1 cellular context compared by ENCODE assay signal in genomic region chr14:75978249-75978731, GRCh38.
TF ChIP-seq lines count a peak whose summit lies in the region.

No MANE protein-coding gene starts in this region.

TF ChIP-seq in SK-N-SH treated with all-trans-retinoic acid at 6 μM for 48 hours, 23 proteins besides CTCF, POLR2A, EP300 and RAD21 (continued from another document):
- no peak for TF ChIP-seq POU6F1 (CRISPR knock-in tag; IDR thresholded peaks at IDR 0.05; ENCODE audit: borderline replicate concordance, low read depth)
- no peak for TF ChIP-seq OSR1 (CRISPR knock-in tag; IDR thresholded peaks at IDR 0.05)
- TF ChIP-seq ARNTL (CRISPR knock-in tag; IDR thresholded peaks at IDR 0.05; ENCODE audit: borderline replicate concordance, low read depth), result no peak
- TF ChIP-seq SNAI2 (CRISPR knock-in tag; IDR thresholded peaks at IDR 0.05), result no peak
- no peak for TF ChIP-seq ZNF8 (CRISPR knock-in tag; IDR thresholded peaks at IDR 0.05)
TF ChIP-seq in SK-N-SH treated with all-trans-retinoic acid at 6 μM for 48 hours: peak in this region for 0.
